ENCODE assay signal across 10 cellular contexts in genomic region chr12:64080319-64081008, GRCh38.
DNase-seq lines count a peak whose midpoint lies in the region; ATAC-seq and TF ChIP-seq lines count a peak whose summit lies in the region.
"Had no signal": no experiment of that assay in that cellular context is flagged by ENCODE, and none has a peak within 500 bp of the region (broad histone marks: within the 10 kb centered on the region; RNA-seq: fewer than 3 reads in every experiment).

No MANE protein-coding gene starts in this region.

- CTCF ChIA-PET in AG04450 (lab: Charles Lee): no interaction called here

- no peaks in the 10 kb centered on the region for H3K36me3 ChIP-seq in mucosa of descending colon (ENCODE audit: low read depth)
- H3K36me3 ChIP-seq in tibial artery: peaks cover 0 to 13% (median 9%) of the 10 kb centered on the region in 3 donors
- H3K36me3 ChIP-seq: WERI-Rb-1 had no signal

- H3K9me3 ChIP-seq in AG04450 (ENCODE audit: control insufficient read depth, insufficient read depth, low read length) (no peaks in the 10 kb centered on the region), mucosa of descending colon (no peaks in the 10 kb centered on the region), tibial artery (no peaks in the 10 kb centered on the region)

- no peak overlapping the region for H3K4me3 ChIP-seq in AG04450 (ENCODE audit: low read depth, low read length)
- no peak overlapping the region for H3K4me3 ChIP-seq in mucosa of descending colon
- no peak overlapping the region for H3K4me3 ChIP-seq in tibial artery

- POLR2A ChIA-PET in AG04450 (lab: Yijun Ruan, JAX): no interaction called here

- ATAC-seq in esophagus mucosa (peak; percentile 76), mucosa of descending colon (peak; percentile 85)

- intact Hi-C loops in mucosa of descending colon (cut with DNase I, micrococcal nuclease) (no loop called here), tibial artery (cut with DNase I; ENCODE audit: low total_unique reads) (loop anchor here (10.0 kb wide), 1 partner anchor 236 kb away; the partner anchor contains the start of gene SRGAP1)

- DNase-seq in AG04450 (ENCODE audit: low read depth, low spot score) (no peak), NCI-H2196 treated with DMSO at 0.1 percent for 48 hours (lab: John Stamatoyannopoulos, UW; ENCODE audit: unreplicated experiment) (peak; percentile 10), mucosa of descending colon (peak in 1 of 3 donors; percentile 70), RPMI8226 (no peak), tibial artery (no peak), NCI-H2227 treated with DMSO at 0.1 percent for 48 hours (lab: John Stamatoyannopoulos, UW) (no peak)
- no peak for DNase-seq in activated CD4-positive, alpha-beta T cell treated with anti-CD3 and anti-CD28 coated beads for 48 hours
- DNase-seq: NCI-H1694 treated with DMSO at 0.1 percent for 48 hours, WERI-Rb-1 had no signal

- peak overlapping the region; percentile 49 for H3K27ac ChIP-seq in AG04450 (ENCODE audit: low read depth, low read length)
- H3K27ac ChIP-seq in tibial artery: no peak overlapping the region
- H3K27ac ChIP-seq: WERI-Rb-1 had no signal

- H3K27me3 ChIP-seq in AG04450 (ENCODE audit: control insufficient read depth, insufficient read depth, low read length) (no peaks in the 10 kb centered on the region), tibial artery (no peaks in the 10 kb centered on the region)

- H3K4me1 ChIP-seq in mucosa of descending colon (ENCODE audit: low read depth): peaks cover 28% of the 10 kb centered on the region
- H3K4me1 ChIP-seq in tibial artery: peaks cover 0 to 18% (median 15%) of the 10 kb centered on the region in 4 donors

- TF ChIP-seq CTCF in AG04450 (IDR thresholded peaks at IDR 0.05; ENCODE audit: low read depth, low read length) (no peak), mucosa of descending colon (IDR thresholded peaks at IDR 0.05) (no peak), tibial artery (IDR thresholded peaks at IDR 0.05) (no peak)
